Comparison of ENCODE assay signal across 9 cellular contexts in genomic region chr7:2508327-2509231, GRCh38. TPM values are rescaled to one million over a fixed set of nuclear protein-coding genes. Genes with fewer than 3 reads are reported as not detected.
DNase-seq lines count a peak whose midpoint lies in the region; ATAC-seq and TF ChIP-seq lines count a peak whose summit lies in the region.
"Had no signal": no experiment of that assay in that cellular context is flagged by ENCODE, and none has a peak within 500 bp of the region (broad histone marks: within the 10 kb centered on the region; RNA-seq: fewer than 3 reads in every experiment).

No MANE protein-coding gene starts in this region.

- peaks cover 0 to 3% (median 0%) of the 10 kb centered on the region in 3 donors for H3K27me3 ChIP-seq in psoas muscle (ENCODE audit: insufficient read depth in 3 of 3, low read length in 2 of 3)

- TF ChIP-seq CTCF in psoas muscle (IDR thresholded peaks at IDR 0.05) (no peak), omental fat pad (IDR thresholded peaks at IDR 0.05) (no peak)

- no peaks in the 10 kb centered on the region for H3K36me3 ChIP-seq in psoas muscle (ENCODE audit: insufficient read depth in 1 of 2, low read depth in 1 of 2)
- H3K36me3 ChIP-seq: tibial artery had no signal

- ATAC-seq in psoas muscle = peak; percentile 69 to 85 (median 82)
- no peak for ATAC-seq in omental fat pad (ENCODE audit: low FRiP score)

- intact Hi-C loops in psoas muscle (cut with DNase I) = no loop called here

- WGBS in psoas muscle, 3 donors = 8 to 9% (median 9%) methylated on average over 41 to 43 of the region's 43 CpGs

- H3K4me3 ChIP-seq in psoas muscle = peak overlapping the region; percentile 41
- H3K4me3 ChIP-seq: tibial artery had no signal

- H3K27ac ChIP-seq in psoas muscle = peak overlapping the region; percentile 68
- H3K27ac ChIP-seq: tibial artery had no signal

- DNase-seq in DMS53 (lab: John Stamatoyannopoulos, UW) = peak; percentile 95
- no peak for DNase-seq in DMS53 treated with DMSO at 0.1 percent for 48 hours (lab: John Stamatoyannopoulos, UW; ENCODE audit: unreplicated experiment)
- peak; percentile 93 for DNase-seq in NAMALWA (ENCODE audit: low spot score)
- DNase-seq in activated CD4-positive, alpha-beta T cell treated with anti-CD3 and anti-CD28 coated beads for 4 hours = peak; percentile 65 to 70
- peak; percentile 65 for DNase-seq in effector CD8-positive, alpha-beta T cell (lab: John Stamatoyannopoulos, UW)
- peak; percentile 70 to 86 for DNase-seq in psoas muscle
- DNase-seq in SW 1271 (lab: John Stamatoyannopoulos, UW) = no peak
- no peak for DNase-seq in omental fat pad (ENCODE audit: low spot score)

- peaks cover 20% of the 10 kb centered on the region for H3K4me1 ChIP-seq in psoas muscle

- no peaks in the 10 kb centered on the region for H3K9me3 ChIP-seq in psoas muscle
- H3K9me3 ChIP-seq: tibial artery had no signal

RNA-seq across cellular contexts. Expression of gene LFNG, which starts 11.0 kb away (rescaled TPM):
- 1 to 10 TPM; 2.4 to 3.0 (median 2.8) TPM for total RNA-seq in psoas muscle
- 1 to 10 TPM; 1.3 to 2.1 (median 2.0) TPM for polyA plus RNA-seq in psoas muscle
- total RNA-seq in omental fat pad = 10 to 100 TPM in 3 of 4 donors, 1 to 10 TPM in 1; 4.7 to 25.9 (median 21.6) TPM

RNA-seq across cellular contexts. Expression of gene GRIFIN, which starts 32.4 kb away (rescaled TPM):
- total RNA-seq in psoas muscle (not detected), omental fat pad (not detected)
- polyA plus RNA-seq in psoas muscle = not detected

RNA-seq across cellular contexts. Expression of gene BRAT1, which starts 46.7 kb away (rescaled TPM):
- total RNA-seq in psoas muscle = 10 to 100 TPM; 11.9 to 14.3 (median 12.5) TPM
- 10 to 100 TPM; 13.2 to 14.8 (median 14.4) TPM for polyA plus RNA-seq in psoas muscle
- total RNA-seq in omental fat pad = 10 to 100 TPM; 22.7 to 33.1 (median 26.3) TPM

RNA-seq across cellular contexts. Expression of gene IQCE, which starts 50.2 kb away (rescaled TPM):
- total RNA-seq in psoas muscle = 1 to 10 TPM; 5.6 to 8.5 (median 7.1) TPM
- 1 to 10 TPM; 2.4 to 9.6 (median 6.5) TPM for polyA plus RNA-seq in psoas muscle
- total RNA-seq in omental fat pad = 10 to 100 TPM in 3 of 4 donors, 1 to 10 TPM in 1; 6.6 to 14.3 (median 12.8) TPM

Comparison
In these comparisons a context has a peak if more than half of its experiments do, and no peak if none do; other contexts are left out.
1. DNase-seq: peak in DMS53 (single experiment), NAMALWA (single experiment), activated CD4-positive, alpha-beta T cell treated with anti-CD3 and anti-CD28 coated beads for 4 hours (2 of 2), effector CD8-positive, alpha-beta T cell (single experiment) and psoas muscle (2 of 2); none in DMS53 treated with DMSO at 0.1 percent for 48 hours (single experiment), SW 1271 (0 of 2) and omental fat pad (single experiment).